In genomic region chr1:224113545-224113917, GRCh38 we compare ENCODE assay signal across 8 cellular contexts. TPM values are rescaled to one million over a fixed set of nuclear protein-coding genes. Genes with fewer than 3 reads are reported as not detected.
A peak's percentile ranks its signal among the peaks of the same experiment; 100 is the strongest.
DNase-seq lines count a peak whose midpoint lies in the region; TF ChIP-seq lines count a peak whose summit lies in the region.

No MANE protein-coding gene starts in this region.

- no peaks in the 10 kb centered on the region for H3K27me3 Mint-ChIP-seq in activated naive CD4-positive, alpha-beta T cell treated with anti-CD3 and anti-CD28 coated beads, Interleukin-2, amount 50 U/mL, for 24 hours
- peaks cover 7 to 17% (median 14%) of the 10 kb centered on the region in 3 donors for H3K27me3 Mint-ChIP-seq in immature natural killer cell (ENCODE audit: low read depth in 3 of 3)

- H3K36me3 ChIP-seq in tibial artery, result no peaks in the 10 kb centered on the region

- H3K4me3 Mint-ChIP-seq in activated naive CD4-positive, alpha-beta T cell treated with anti-CD3 and anti-CD28 coated beads, Interleukin-2, amount 50 U/mL, for 24 hours, result peak overlapping the region; percentile 87
- peak overlapping the region; percentile 89 to 97 (median 93) for H3K4me3 Mint-ChIP-seq in immature natural killer cell

- no peak for DNase-seq in activated naive CD4-positive, alpha-beta T cell treated with Interleukin-2 at 50 U/mL for 16 hours
- no peak for DNase-seq in immature natural killer cell
- no peak for DNase-seq in tibial artery
- no peak for DNase-seq in HK-2 (ENCODE audit: unreplicated experiment)
- DNase-seq in NK-92 treated with Interleukin-12 subunit alpha and Interleukin-12 subunit beta, amount 100 ng/mL, for 24 hours (lab: John Stamatoyannopoulos, UW), result no peak
- DNase-seq in OCI-M2 (lab: John Stamatoyannopoulos, UW; ENCODE audit: unreplicated experiment), result no peak

- H3K27ac ChIP-seq in tibial artery, result peak overlapping the region; percentile 92 to 94

- H3K4me1 ChIP-seq in tibial artery, result peaks cover 0 to 29% (median 21%) of the 10 kb centered on the region in 4 donors

- H3K27ac Mint-ChIP-seq in activated naive CD4-positive, alpha-beta T cell treated with anti-CD3 and anti-CD28 coated beads, Interleukin-2, amount 50 U/mL, for 24 hours, result peak overlapping the region; percentile 94
- peak overlapping the region; percentile 83 to 97 (median 94) for H3K27ac Mint-ChIP-seq in immature natural killer cell

- peak overlapping the region; percentile 97 for H3K4me3 ChIP-seq in WI38 (ENCODE audit: low read depth, low read length)
- peak overlapping the region; percentile 66 to 75 for H3K4me3 ChIP-seq in tibial artery

- TF ChIP-seq CTCF in WI38 (IDR thresholded peaks at IDR 0.05; ENCODE audit: low read depth, low read length), result no peak
- no peak for TF ChIP-seq CTCF in tibial artery (IDR thresholded peaks at IDR 0.05)

- H3K27me3 ChIP-seq in tibial artery, result peaks cover 0 to 3% of the 10 kb centered on the region in 2 donors

- no peaks in the 10 kb centered on the region for H3K36me3 Mint-ChIP-seq in activated naive CD4-positive, alpha-beta T cell treated with anti-CD3 and anti-CD28 coated beads, Interleukin-2, amount 50 U/mL, for 24 hours
- no peaks in the 10 kb centered on the region for H3K36me3 Mint-ChIP-seq in immature natural killer cell

- intact Hi-C loops in tibial artery (cut with DNase I; ENCODE audit: low total_unique reads), result loop anchor here (5.0 kb wide), 1 partner anchor 219 kb away; the partner anchor contains the start of gene NVL

- H3K4me1 Mint-ChIP-seq in activated naive CD4-positive, alpha-beta T cell treated with anti-CD3 and anti-CD28 coated beads, Interleukin-2, amount 50 U/mL, for 24 hours, result peaks cover 24% of the 10 kb centered on the region
- H3K4me1 Mint-ChIP-seq in immature natural killer cell, result peaks cover 25 to 33% of the 10 kb centered on the region in 2 donors

- H3K9me3 Mint-ChIP-seq in activated naive CD4-positive, alpha-beta T cell treated with anti-CD3 and anti-CD28 coated beads, Interleukin-2, amount 50 U/mL, for 24 hours, result no peaks in the 10 kb centered on the region
- no peaks in the 10 kb centered on the region for H3K9me3 Mint-ChIP-seq in immature natural killer cell

- no peaks in the 10 kb centered on the region for H3K9me3 ChIP-seq in tibial artery

RNA-seq across cellular contexts. Expression of gene FBXO28, which starts 0.4 kb away (rescaled TPM):
- 10 to 100 TPM in 1 of 3 donors, 1 to 10 TPM in 2; 7.5 to 19.3 (median 8.9) TPM for polyA plus RNA-seq in immature natural killer cell
